In genomic region chr7:143410523-143411004, GRCh38 we compare ENCODE assay signal across 14 cellular contexts. TPM values are rescaled to one million over a fixed set of nuclear protein-coding genes. Genes with fewer than 3 reads are reported as not detected.
A peak's percentile ranks its signal among the peaks of the same experiment; 100 is the strongest.
DNase-seq lines count a peak whose midpoint lies in the region; ATAC-seq and TF ChIP-seq lines count a peak whose summit lies in the region.
"Had no signal": no experiment of that assay in that cellular context is flagged by ENCODE, and none has a peak within 500 bp of the region (broad histone marks: within the 10 kb centered on the region; RNA-seq: fewer than 3 reads in every experiment).

No MANE protein-coding gene starts in this region.

- no peaks in the 10 kb centered on the region for H3K9me3 ChIP-seq in HUES64 (ENCODE audit: insufficient read depth, low read depth, low read length)

- in situ Hi-C loops in GM13976 (cut with MboI; ENCODE audit: low sequenced_read_pairs, unreplicated experiment) = loop anchor here (25.0 kb wide), 1 partner anchor 173 kb away; no protein-coding TSS in a partner anchor

- peak overlapping the region; percentile 74 for H3K27ac ChIP-seq in HUES64 (ENCODE audit: low read depth, low read length)
- H3K27ac ChIP-seq: brain microvascular endothelial cell had no signal

- peak; percentile 65 for DNase-seq in AG10803 (ENCODE audit: low read depth)
- peak; percentile 41 for DNase-seq in amniotic epithelial cell (ENCODE audit: low read depth)
- DNase-seq in medulla oblongata (ENCODE audit: extremely low spot score) = peak; percentile 24
- no peak for DNase-seq in GM13976 (ENCODE audit: low spot score)
- DNase-seq in COLO668 (lab: John Stamatoyannopoulos, UW; ENCODE audit: unreplicated experiment) = no peak
- DNase-seq in mesenteric fat pad (ENCODE audit: low spot score) = no peak
- DNase-seq: brain microvascular endothelial cell, erythroblast, mammary epithelial cell, NCI-H446 treated with DMSO at 0.1 percent for 48 hours had no signal

- ATAC-seq in GM21528 (IDR thresholded peaks at IDR 0.05; ENCODE audit: low FRiP score, unreplicated experiment) = no peak
- ATAC-seq: sciatic nerve had no signal

- H3K9ac ChIP-seq in HUES64 (ENCODE audit: low read depth, low read length) = peak overlapping the region; percentile 31

- WGBS in HUES64 = 8% methylated on average over 6 of the region's 6 CpGs

- TF ChIP-seq CTCF in AG10803 (conservative IDR thresholded peaks at IDR 0.05; ENCODE audit: low read length) (no peak), GM13976 (IDR thresholded peaks at IDR 0.05; ENCODE audit: borderline replicate concordance, control extremely low read depth, extremely low read depth, insufficient read depth, missing control alignments) (no peak)

- H3K36me3 ChIP-seq in HUES64 (ENCODE audit: insufficient read depth, low read length) = 0 out of 2 replicates have a peak, but pooled peaks cover 5% of the 10 kb centered on the region
- H3K36me3 ChIP-seq: brain microvascular endothelial cell had no signal

- no peaks in the 10 kb centered on the region for H3K27me3 ChIP-seq in HUES64 (ENCODE audit: insufficient read depth, low read length)
- H3K27me3 ChIP-seq: brain microvascular endothelial cell had no signal

- H3K4me3 ChIP-seq in AG10803 (ENCODE audit: low read length) (no peak overlapping the region), HUES64 (ENCODE audit: low read length) (0 out of 2 replicates have a peak overlapping the region, but pooled peaks have one; percentile 5)

- peaks cover 62% of the 10 kb centered on the region for H3K4me1 ChIP-seq in HUES64 (ENCODE audit: insufficient read depth, low read length)

RNA-seq across cellular contexts. Expression of gene EPHA1, which starts 1.9 kb away (rescaled TPM):
- 68.9 TPM for polyA plus RNA-seq in HUES64 (2013, experiment 1 of 2)
- polyA plus RNA-seq in HUES64 (2013, experiment 2 of 2) = 65.9 TPM
- total RNA-seq in mesenteric fat pad = 0.22 TPM

RNA-seq across cellular contexts. Expression of gene ZYX, which starts 29.4 kb away (rescaled TPM):
- polyA plus RNA-seq in HUES64 (2013, experiment 1 of 2) = 154 TPM
- polyA plus RNA-seq in HUES64 (2013, experiment 2 of 2) = 147 TPM
- 271 TPM for total RNA-seq in mesenteric fat pad

RNA-seq across cellular contexts. Expression of gene TAS2R60, which starts 32.7 kb away (rescaled TPM):
- polyA plus RNA-seq in HUES64 (2013, experiment 1 of 2) = not detected
- not detected for polyA plus RNA-seq in HUES64 (2013, experiment 2 of 2)
- 0.35 TPM for total RNA-seq in mesenteric fat pad
- total RNA-seq: activated CD8-positive, alpha-beta memory T cell treated with anti-CD3 and anti-CD28 coated beads for 36 hours had no signal
- polyA plus RNA-seq: mammary epithelial cell had no signal

RNA-seq across cellular contexts. Expression of gene FAM131B, which starts 48.1 kb away (rescaled TPM):
- 14.9 TPM for polyA plus RNA-seq in HUES64 (2013, experiment 1 of 2)
- polyA plus RNA-seq in HUES64 (2013, experiment 2 of 2) = 16.0 TPM
- total RNA-seq in mesenteric fat pad = 1.8 TPM

Comparison
In these comparisons a context has a peak if more than half of its experiments do, and no peak if none do; other contexts are left out.
1. DNase-seq: peak in AG10803 (single experiment), amniotic epithelial cell (single experiment) and medulla oblongata (single experiment); none in GM13976 (single experiment), COLO668 (single experiment) and mesenteric fat pad (single experiment).